9 cellular contexts compared by ENCODE assay signal in the genomic region with DNA sequence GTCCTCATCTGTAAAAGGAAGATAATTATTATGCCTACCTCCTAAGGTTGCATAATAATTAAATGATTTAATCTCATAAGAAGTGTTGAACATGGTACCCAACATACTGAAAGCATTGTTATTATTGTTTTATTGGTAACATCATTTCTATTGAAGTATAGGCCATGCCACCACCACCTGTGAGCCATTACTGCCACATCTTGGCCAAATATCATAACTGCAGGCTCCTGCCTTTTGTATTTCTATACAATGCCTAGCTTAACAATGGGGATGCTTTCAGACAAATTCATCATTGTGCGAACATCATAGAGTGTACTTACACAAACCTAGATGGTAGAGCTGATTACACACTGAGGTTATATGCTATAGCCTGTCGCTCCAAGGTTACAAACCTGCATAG.
A peak's percentile ranks its signal among the peaks of the same experiment; 100 is the strongest.
DNase-seq lines count a peak whose midpoint lies in the region; ATAC-seq and TF ChIP-seq lines count a peak whose summit lies in the region.
"Had no signal": no experiment of that assay in that cellular context is flagged by ENCODE, and none has a peak within 500 bp of the region (broad histone marks: within the 10 kb centered on the region; RNA-seq: fewer than 3 reads in every experiment).

No MANE protein-coding gene starts in this region.

- TF ChIP-seq CTCF in MCF 10A (IDR thresholded peaks at IDR 0.05; ENCODE audit: unreplicated experiment) (peak; percentile 63), breast epithelium (IDR thresholded peaks at IDR 0.05) (no peak), NB4 (IDR thresholded peaks at IDR 0.05; ENCODE audit: low read depth, low read length) (peak; percentile 59), mammary epithelial cell (conservative IDR thresholded peaks at IDR 0.05 in 1 of 2, IDR thresholded peaks at IDR 0.05 in 1 of 2; ENCODE audit: extremely low read depth in 1 of 2, insufficient read depth in 1 of 2, low read depth in 1 of 2, low read length in 2 of 2) (peak; percentile 72 to 74), testis (IDR thresholded peaks at IDR 0.05) (peak in 2 of 3 experiments; percentile 5 to 19)

- ATAC-seq in GM18505 (IDR thresholded peaks at IDR 0.05; ENCODE audit: unreplicated experiment), result no peak

- H3K9me3 ChIP-seq in breast epithelium (no peaks in the 10 kb centered on the region), mammary epithelial cell (replicated peaks; ENCODE audit: insufficient read depth, low read length) (no peaks in the 10 kb centered on the region), testis (no peaks in the 10 kb centered on the region)

- POLR2A ChIA-PET in MCF 10A (lab: Yijun Ruan, JAX), result interaction anchor here (1.7 kb wide), 1 partner anchor 276 kb away, joined by 13 read pairs; no protein-coding TSS in a partner anchor

- no peaks in the 10 kb centered on the region for H3K27me3 Mint-ChIP-seq in MCF 10A (ENCODE audit: insufficient read depth, unreplicated experiment)
- H3K27me3 Mint-ChIP-seq: dendritic cell treated with granulocyte-macrophage colony-stimulating factor and Interleukin-4, amounts not matched to agents 40 ng/mL and 50 ng/mL, for 4 days had no signal

- no peaks in the 10 kb centered on the region for H3K79me2 ChIP-seq in mammary epithelial cell (ENCODE audit: insufficient read depth, low read length)

- no peaks in the 10 kb centered on the region for H3K4me1 Mint-ChIP-seq in MCF 10A (ENCODE audit: insufficient read depth, unreplicated experiment)

- DNase-seq in MCF 10A (ENCODE audit: unreplicated experiment) (peak; percentile 49), breast epithelium (ENCODE audit: low spot score in 2 of 2) (no peak), NB4 (ENCODE audit: low read depth) (peak; percentile 45), mammary epithelial cell (peak; percentile 16), testis (peak; percentile 25), NCI-H146 treated with DMSO at 0.1 percent for 48 hours (lab: John Stamatoyannopoulos, UW; ENCODE audit: unreplicated experiment) (no peak), DMS79 (lab: John Stamatoyannopoulos, UW) (no peak)

- CTCF ChIA-PET in MCF 10A (lab: Yijun Ruan, JAX) (interaction anchor here (0.6 to 10.1 kb wide), 24 partner anchors 8 to 516 kb away, joined by 3 to 97 read pairs (median 4); no protein-coding TSS in a partner anchor), mammary epithelial cell (lab: Charles Lee; ENCODE audit: low non-redundant PET) (interaction anchor here (0.6 to 1.0 kb wide), 3 partner anchors 100 to 276 kb away, joined by 3 to 4 read pairs (median 4); no protein-coding TSS in a partner anchor)

- H3K27ac ChIP-seq in breast epithelium (no peak overlapping the region), mammary epithelial cell (ENCODE audit: insufficient read depth, low read depth, low read length) (no peak overlapping the region), testis (no peak overlapping the region)

- TF ChIP-seq POLR2A in breast epithelium (IDR thresholded peaks at IDR 0.05) (no peak), NB4 (IDR thresholded peaks at IDR 0.05; ENCODE audit: extremely low read depth, insufficient read length) (no peak), testis (IDR thresholded peaks at IDR 0.05) (no peak), GM18505 (IDR thresholded peaks at IDR 0.05; ENCODE audit: borderline replicate concordance, extremely low read depth, insufficient read depth, insufficient read length) (no peak)

- H3K36me3 ChIP-seq in breast epithelium (no peaks in the 10 kb centered on the region), mammary epithelial cell (ENCODE audit: insufficient read depth, low read length) (no peaks in the 10 kb centered on the region), testis (ENCODE audit: low read depth, missing control alignments) (no peaks in the 10 kb centered on the region)

- H2AFZ ChIP-seq in mammary epithelial cell (ENCODE audit: low read depth, low read length), result no peak overlapping the region

- H3K27ac Mint-ChIP-seq in MCF 10A (ENCODE audit: low read depth, unreplicated experiment), result no peak overlapping the region
- H3K27ac Mint-ChIP-seq: dendritic cell treated with granulocyte-macrophage colony-stimulating factor and Interleukin-4, amounts not matched to agents 40 ng/mL and 50 ng/mL, for 4 days had no signal

- dilution Hi-C loops in mammary epithelial cell (cut with HindIII; ENCODE audit: low sequenced_read_pairs), result no loop called here

- intact Hi-C loops in MCF 10A (cut with micrococcal nuclease) (loop anchor here (1.0 kb wide), 3 partner anchors 276 to 506 kb away; no protein-coding TSS in a partner anchor), breast epithelium (cut with DNase I; ENCODE audit: low total_unique reads) (no loop called here), mammary epithelial cell (cut with micrococcal nuclease) (loop anchor here (1.0 kb wide), 5 partner anchors 167 to 506 kb away; no protein-coding TSS in a partner anchor), testis (cut with DNase I; ENCODE audit: low total_unique reads) (no loop called here)

- BruUV-seq in MCF 10A (replicated peaks; lab: Mats Ljungman, UMichigan), result no TSS peak
- no TSS peak for BruUV-seq in mammary epithelial cell (replicated peaks; lab: Mats Ljungman, UMichigan)

- H4K20me1 ChIP-seq in mammary epithelial cell (ENCODE audit: insufficient read depth, low read length), result no peaks in the 10 kb centered on the region

- no peaks in the 10 kb centered on the region for H3K36me3 Mint-ChIP-seq in MCF 10A (ENCODE audit: insufficient read depth, unreplicated experiment)

- no peaks in the 10 kb centered on the region for H3K27me3 ChIP-seq in breast epithelium
- no peaks in the 10 kb centered on the region for H3K27me3 ChIP-seq in mammary epithelial cell (ENCODE audit: insufficient read depth, low read length)
- H3K27me3 ChIP-seq in testis, result no peaks in the 10 kb centered on the region

- no peak overlapping the region for H3K4me3 Mint-ChIP-seq in MCF 10A (ENCODE audit: unreplicated experiment)
- H3K4me3 Mint-ChIP-seq: dendritic cell treated with granulocyte-macrophage colony-stimulating factor and Interleukin-4, amounts not matched to agents 40 ng/mL and 50 ng/mL, for 4 days had no signal

- H3K4me1 ChIP-seq in breast epithelium, result no peaks in the 10 kb centered on the region
- H3K4me1 ChIP-seq in mammary epithelial cell (ENCODE audit: insufficient read depth, low read length), result no peaks in the 10 kb centered on the region
- no peaks in the 10 kb centered on the region for H3K4me1 ChIP-seq in testis

- H3K9me3 Mint-ChIP-seq in MCF 10A (ENCODE audit: unreplicated experiment), result no peaks in the 10 kb centered on the region
- H3K9me3 Mint-ChIP-seq: dendritic cell treated with granulocyte-macrophage colony-stimulating factor and Interleukin-4, amounts not matched to agents 40 ng/mL and 50 ng/mL, for 4 days had no signal

- WGBS in mammary epithelial cell (ENCODE audit: low coverage, missing lambda C conversion rate), result 66% methylated on average over 2 of the region's 2 CpGs
- 85 to 93% methylated on average over 2 of the region's 2 CpGs for WGBS in testis, 2 donors

- H3K4me2 ChIP-seq in mammary epithelial cell (ENCODE audit: insufficient read depth, low read depth, low read length), result no peak overlapping the region

- H3K9ac ChIP-seq in mammary epithelial cell (ENCODE audit: insufficient read depth, low read length), result no peak overlapping the region

- H3K4me3 ChIP-seq in breast epithelium (no peak overlapping the region), NB4 (ENCODE audit: low read depth, low read length) (no peak overlapping the region), mammary epithelial cell (replicated peaks in 1 of 3; ENCODE audit: insufficient read depth in 1 of 3, low read depth in 2 of 3, low read length in 3 of 3) (no peak overlapping the region), testis (no peak overlapping the region)

- in situ Hi-C loops in mammary epithelial cell (cut with MboI; ENCODE audit: low sequenced_read_pairs in 2 of 2), result loop anchor here (25.0 kb wide), 1 partner anchor 310 kb away; no protein-coding TSS in a partner anchor

Comparison
In these comparisons a context has a peak if more than half of its experiments do, and no peak if none do; other contexts are left out.
1. DNase-seq: peak in MCF 10A (single experiment), NB4 (single experiment), mammary epithelial cell (single experiment) and testis (single experiment); none in breast epithelium (0 of 2), NCI-H146 treated with DMSO at 0.1 percent for 48 hours (single experiment) and DMS79 (single experiment).
2. CTCF ChIP-seq: peak in MCF 10A (single experiment), NB4 (single experiment), mammary epithelial cell (2 of 2) and testis (2 of 3); none in breast epithelium (0 of 3).
3. intact Hi-C loops: an anchor here in MCF 10A (1.0 kb wide) and mammary epithelial cell (1.0 kb wide); none called in breast epithelium and testis.